20 cellular contexts compared by ENCODE assay signal in genomic region chr11:130473795-130474377, GRCh38. TPM values are rescaled to one million over a fixed set of nuclear protein-coding genes. Genes with fewer than 3 reads are reported as not detected.
"Had no signal": no experiment of that assay in that cellular context is flagged by ENCODE, and none has a peak within 500 bp of the region (broad histone marks: within the 10 kb centered on the region; RNA-seq: fewer than 3 reads in every experiment).

No MANE protein-coding gene starts in this region.

- ATAC-seq: heart left ventricle; left cardiac atrium; left ventricle myocardium superior; naive thymus-derived CD4-positive, alpha-beta T cell had no signal

- H3K27ac ChIP-seq: colonic mucosa, neutrophil, sigmoid colon, skin epidermis had no signal

- H3K4me1 ChIP-seq: colonic mucosa had no signal

- H3K9me3 ChIP-seq: colonic mucosa, heart left ventricle, neutrophil, sigmoid colon had no signal

- H3K4me3 ChIP-seq: colonic mucosa, heart left ventricle, lung, sigmoid colon, skin epidermis had no signal

- H3K27me3 ChIP-seq: colonic mucosa, heart left ventricle, neutrophil, sigmoid colon had no signal

- H3K36me3 ChIP-seq: colonic mucosa, neutrophil had no signal

- DNase-seq: colonic mucosa; effector CD8-positive, alpha-beta T cell; hypothalamus; immature natural killer cell; left cardiac atrium; left ventricle myocardium superior; mesendoderm; naive thymus-derived CD4-positive, alpha-beta T cell; sigmoid colon; stimulated activated CD4-positive, alpha-beta T cell treated with anti-CD3 and anti-CD28 coated beads, Interleukin-2, amount 100 ng/mL, for 24 hours; stimulated activated naive CD4-positive, alpha-beta T cell treated with Interleukin-2 at 50 U/mL for 16 hours; trophoblast cell had no signal

RNA-seq across cellular contexts. Expression of gene ADAMTS15, which starts 25.4 kb away (rescaled TPM):
- total RNA-seq: mononuclear cell had no signal
- polyA plus RNA-seq: immature natural killer cell; naive thymus-derived CD4-positive, alpha-beta T cell had no signal

RNA-seq across cellular contexts. Expression of gene ADAMTS8, which starts 45.5 kb away (rescaled TPM):
- total RNA-seq: dermis microvascular lymphatic vessel endothelial cell; glomerular endothelial cell; mononuclear cell; naive thymus-derived CD4-positive, alpha-beta T cell; pulmonary artery endothelial cell had no signal
- polyA plus RNA-seq: naive thymus-derived CD4-positive, alpha-beta T cell had no signal
